1 cellular context compared by ENCODE assay signal in the genomic region with DNA sequence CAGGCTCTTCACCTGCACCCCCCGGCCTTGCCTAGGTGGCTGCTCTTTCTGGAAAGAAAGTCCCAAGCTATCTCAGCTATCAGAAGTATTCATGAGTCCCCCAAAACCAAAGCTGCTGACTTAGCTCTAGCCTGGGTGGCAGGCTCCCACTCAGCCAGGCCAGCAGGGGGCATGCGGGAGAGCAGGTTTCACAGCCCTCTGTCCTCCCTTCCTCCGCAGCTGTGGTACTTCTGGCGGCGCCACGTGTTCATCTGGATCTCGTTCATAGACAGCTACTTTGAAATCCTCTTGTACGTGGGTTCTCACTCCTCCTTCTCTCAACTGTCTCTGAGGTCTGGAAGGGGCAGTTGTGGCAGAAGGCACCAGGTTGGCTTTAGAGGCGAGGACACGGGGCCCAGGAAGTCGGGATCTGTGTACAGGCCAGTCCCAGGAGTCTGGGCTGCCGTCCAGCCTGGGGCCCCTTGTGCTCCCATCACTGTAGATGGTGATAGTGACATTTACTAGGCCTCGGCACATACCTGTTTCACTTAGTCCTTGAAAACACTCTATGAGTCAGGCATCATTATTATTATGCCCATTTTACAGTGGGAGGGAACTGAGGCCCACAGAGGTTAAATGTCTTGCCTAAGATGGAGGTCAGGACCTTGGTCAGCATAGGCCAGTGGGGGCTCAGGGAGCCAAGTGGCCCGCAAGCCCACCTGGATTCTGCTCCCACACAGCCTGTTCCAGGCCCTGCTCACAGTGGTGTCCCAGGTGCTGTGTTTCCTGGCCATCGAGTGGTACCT.
A peak's percentile ranks its signal among the peaks of the same experiment; 100 is the strongest.
TF ChIP-seq lines count a peak whose summit lies in the region.

No MANE protein-coding gene starts in this region.

TF ChIP-seq in HEK293T, 16 proteins besides CTCF, POLR2A, EP300 and RAD21 (continued from another document):
- TF ChIP-seq L3MBTL2 (conservative IDR thresholded peaks at IDR 0.05): peak; percentile 94
